In the genomic region with DNA sequence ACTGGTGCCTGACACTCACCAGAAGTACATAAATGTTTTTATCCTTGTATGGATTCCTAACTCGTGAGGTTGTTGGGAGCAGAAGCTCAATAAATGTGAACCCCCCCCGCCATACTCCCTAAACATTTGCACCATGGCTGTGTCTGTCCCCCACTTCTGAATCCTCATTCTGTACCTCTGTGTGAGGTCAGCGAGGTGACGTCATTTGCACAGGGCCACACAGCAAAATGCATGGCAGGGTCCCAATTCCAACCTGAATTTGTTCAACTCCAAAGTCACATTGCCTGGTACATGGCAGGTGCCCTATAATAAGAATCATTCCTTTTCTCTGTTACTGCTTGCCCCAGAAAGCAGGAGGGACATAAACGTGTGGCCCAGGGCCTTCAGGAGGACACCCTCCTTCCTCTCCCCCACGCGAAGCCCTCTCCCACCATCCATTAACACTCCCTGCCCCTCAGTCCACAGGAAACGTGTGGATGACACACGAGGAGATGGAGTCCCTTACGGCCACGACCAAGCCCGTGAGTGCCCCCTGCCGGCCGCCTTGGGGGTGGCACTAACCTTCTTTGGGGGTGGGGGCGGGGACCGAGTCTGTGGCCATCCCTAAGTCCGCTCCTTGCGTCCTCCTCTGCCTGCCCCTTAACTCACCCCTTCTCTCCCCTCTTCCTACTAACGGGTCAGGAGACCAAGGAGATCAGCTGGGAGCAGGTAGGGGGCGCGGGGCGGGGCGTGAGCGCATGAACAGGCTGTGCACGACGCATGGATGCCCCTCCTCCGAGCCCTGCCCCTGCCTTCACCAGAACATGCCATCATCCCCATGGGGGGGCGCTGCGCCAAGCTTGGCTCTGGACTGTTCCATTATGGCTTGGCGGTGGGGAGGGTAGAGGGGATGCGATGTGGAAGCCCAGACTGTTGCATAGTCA, we compare ENCODE assay signal across 8 cellular contexts. TPM values are rescaled to one million over a fixed set of nuclear protein-coding genes. Genes with fewer than 3 reads are reported as not detected.
DNase-seq lines count a peak whose midpoint lies in the region; ATAC-seq and TF ChIP-seq lines count a peak whose summit lies in the region.

No MANE protein-coding gene starts in this region.

- peak; percentile 72 for DNase-seq in 8988T
- peak; percentile 86 for DNase-seq in GM13977 (ENCODE audit: low spot score)
- DNase-seq in NCI-H82 treated with DMSO at 0.1 percent for 48 hours (lab: John Stamatoyannopoulos, UW; ENCODE audit: unreplicated experiment), result peak; percentile 72
- DNase-seq in activated T-cell treated with anti-CD3 and anti-CD28 coated beads for 48 hours (ENCODE audit: low read depth), result peak; percentile 82
- DNase-seq in myocyte (ENCODE audit: low read depth), result peak; percentile 75
- DNase-seq in stimulated activated CD8-positive, alpha-beta memory T cell treated with anti-CD3 and anti-CD28 coated beads, Interleukin-4, amount 100 ng/mL, for 48 hours, result peak; percentile 93

- no peak for TF ChIP-seq POLR2A in GM18505 (IDR thresholded peaks at IDR 0.05; ENCODE audit: borderline replicate concordance, extremely low read depth, insufficient read depth, insufficient read length)

- peak; percentile 14 for ATAC-seq in esophagus mucosa
- ATAC-seq in GM18505 (IDR thresholded peaks at IDR 0.05; ENCODE audit: unreplicated experiment), result no peak

- TF ChIP-seq CTCF in GM13977 (IDR thresholded peaks at IDR 0.05; ENCODE audit: extremely low read depth, insufficient read depth, missing control alignments), result peak; percentile 81

- in situ Hi-C loops in GM13977 (cut with MboI; ENCODE audit: low pct_unique_long_range_greater_than_20kb, low sequenced_read_pairs, unreplicated experiment), result no loop called here

RNA-seq across cellular contexts. Expression of a gene that starts 9.4 kb away (rescaled TPM):
- 0.24 TPM for total RNA-seq in esophagus mucosa
- 375 and 578 TPM in 2 replicates for total RNA-seq in myocyte
- polyA plus RNA-seq in myocyte (2012), result 80.4 TPM

RNA-seq across cellular contexts. Expression of a gene that starts 11.8 kb away (rescaled TPM):
- 12.1 TPM for total RNA-seq in esophagus mucosa
- total RNA-seq in myocyte, result 14.3 and 18.6 TPM in 2 replicates
- polyA plus RNA-seq in myocyte (2012), result 26.5 TPM

RNA-seq across cellular contexts. Expression of a gene that starts 26.4 kb away (rescaled TPM):
- total RNA-seq in esophagus mucosa (9.2 TPM), myocyte (10.2 and 12.5 TPM in 2 replicates)
- 6.2 TPM for polyA plus RNA-seq in myocyte (2012)

RNA-seq across cellular contexts. Expression of a gene that starts 26.8 kb away (rescaled TPM):
- total RNA-seq in esophagus mucosa (1.3 TPM), myocyte (not detected in 2 replicates)
- polyA plus RNA-seq in myocyte (2012), result 1.3 TPM

RNA-seq across cellular contexts. Expression of a gene that starts 31.6 kb away (rescaled TPM):
- total RNA-seq in esophagus mucosa (11.7 TPM), myocyte (22.1 and 44.2 TPM in 2 replicates)
- polyA plus RNA-seq in myocyte (2012), result 22.2 TPM

Comparison
In these comparisons a context has a peak if more than half of its experiments do, and no peak if none do; other contexts are left out.
1. RNA of a gene that starts 9.4 kb away (total RNA-seq): 375 to 578 TPM in myocyte; 0.24 TPM in esophagus mucosa (single experiment); every median in the first group is over 100 times any median in the second.
2. Peak in every context shown above with its lines, with median percentiles within 50 percentile points of each other: DNase-seq.